ENCODE assay signal across 8 cellular contexts in genomic region chr7:151410405-151411390, GRCh38. TPM values are rescaled to one million over a fixed set of nuclear protein-coding genes. Genes with fewer than 3 reads are reported as not detected.
DNase-seq lines count a peak whose midpoint lies in the region; ATAC-seq, FAIRE-seq and TF ChIP-seq lines count a peak whose summit lies in the region.

No MANE protein-coding gene starts in this region.

- H3K9ac ChIP-seq in trophoblast cell (ENCODE audit: low read length), result peak overlapping the region; percentile 30

- peaks cover 8 to 30% of the 10 kb centered on the region in 2 donors for H3K27me3 Mint-ChIP-seq in T-cell

- H3K36me3 ChIP-seq in heart left ventricle, result no peaks in the 10 kb centered on the region
- peaks cover 0 to 4% of the 10 kb centered on the region in 2 experiments for H3K36me3 ChIP-seq in trophoblast cell (ENCODE audit: control insufficient read depth in 1 of 2, insufficient read depth in 2 of 2, low read length in 2 of 2)

- peak overlapping the region; percentile 92 for H2BK12ac ChIP-seq in trophoblast cell (ENCODE audit: low read length)

- H4K8ac ChIP-seq in trophoblast cell (ENCODE audit: low read depth, low read length), result peak overlapping the region; percentile 86

- H3K4ac ChIP-seq in trophoblast cell (ENCODE audit: low read depth, low read length), result peak overlapping the region; percentile 84

- peak overlapping the region; percentile 66 for H3K18ac ChIP-seq in trophoblast cell (ENCODE audit: low read length)

- TF ChIP-seq CTCF in D721Med (IDR thresholded peaks at IDR 0.05; ENCODE audit: insufficient read depth, missing control alignments), result no peak
- no peak for TF ChIP-seq CTCF in heart left ventricle (IDR thresholded peaks at IDR 0.05)

- peak overlapping the region; percentile 96 for H2AFZ ChIP-seq in trophoblast cell (ENCODE audit: insufficient read depth, low read length, poor library complexity)

- H3K4me3 ChIP-seq in heart left ventricle, result peak overlapping the region; percentile 28 to 53 (median 48)
- H3K4me3 ChIP-seq in trophoblast cell (ENCODE audit: low read depth, low read length), result peak overlapping the region; percentile 79

- peak overlapping the region; percentile 80 for H2BK5ac ChIP-seq in trophoblast cell (ENCODE audit: low read depth, low read length, poor library complexity)

- CTCF ChIA-PET in T-cell (lab: Charles Lee), result interaction anchor here in 1 of 2 donors (0.6 kb wide), 1 partner anchor 99 kb away, joined by 3 read pairs; no protein-coding TSS in a partner anchor

- H4K91ac ChIP-seq in trophoblast cell (ENCODE audit: low read depth, low read length), result peak overlapping the region; percentile 83

- H3K79me2 ChIP-seq in trophoblast cell (ENCODE audit: control insufficient read depth, insufficient read depth, low read length, poor library complexity), result peaks cover 12% of the 10 kb centered on the region

- H3K27ac ChIP-seq in heart left ventricle (peak overlapping the region in 1 of 12 donors; percentile 63), trophoblast cell (ENCODE audit: low read depth, low read length) (no peak overlapping the region)

- H3K9me3 ChIP-seq in heart left ventricle (no peaks in the 10 kb centered on the region), trophoblast cell (ENCODE audit: insufficient read depth, low read depth, low read length) (no peaks in the 10 kb centered on the region)

- no peak for ATAC-seq in T-cell (replicated peaks in 1 of 4)
- peak in 2 of 4 donors; percentile 19 to 51 for ATAC-seq in heart left ventricle
- no peak for ATAC-seq in GM18517 (IDR thresholded peaks at IDR 0.05; ENCODE audit: unreplicated experiment)
- no peak for ATAC-seq in left lobe of liver

- POLR2A ChIA-PET in T-cell (lab: Charles Lee), result no interaction called here

- peak; percentile 42 for DNase-seq in D721Med (ENCODE audit: insufficient read length, low spot score)
- DNase-seq in T-cell, result peak in 11 of 34 experiments; percentile 16 to 41 (median 24)
- DNase-seq in heart left ventricle, result no peak
- no peak for DNase-seq in trophoblast cell
- no peak for DNase-seq in NCI-H1694 treated with DMSO at 0.1 percent for 48 hours (lab: John Stamatoyannopoulos, UW)
- no peak for DNase-seq in NCI-H526 treated with DMSO at 0.1 percent for 48 hours (lab: John Stamatoyannopoulos, UW)
- DNase-seq in left lobe of liver (ENCODE audit: low spot score), result no peak

- peaks cover 30 to 43% (median 37%) of the 10 kb centered on the region in 3 donors for H3K4me1 Mint-ChIP-seq in T-cell

- H3K4me3 Mint-ChIP-seq in T-cell, result peak overlapping the region; percentile 67 to 69 (median 67)

- peaks cover 11% of the 10 kb centered on the region for H3K79me1 ChIP-seq in trophoblast cell (ENCODE audit: low read length)

- peak overlapping the region; percentile 63 for H3K14ac ChIP-seq in trophoblast cell (ENCODE audit: low read length)

- FAIRE-seq in D721Med (lab: Jason Lieb, UNC), result no peak

- peak overlapping the region; percentile 22 to 61 for H3K27ac Mint-ChIP-seq in T-cell

- H3K36me3 Mint-ChIP-seq in T-cell, result peaks cover 4% of the 10 kb centered on the region

- no peak for TF ChIP-seq POLR2A in heart left ventricle (IDR thresholded peaks at IDR 0.05)

- H3K4me2 ChIP-seq in trophoblast cell (ENCODE audit: low read length), result peak overlapping the region; percentile 69

- no peak overlapping the region for H2AK5ac ChIP-seq in trophoblast cell (ENCODE audit: low read length)

- H3K23ac ChIP-seq in trophoblast cell (ENCODE audit: low read length), result no peak overlapping the region

- intact Hi-C loops in heart left ventricle (cut with DNase I), result no loop called here

- no peaks in the 10 kb centered on the region for H3K9me3 Mint-ChIP-seq in T-cell

- WGBS in heart left ventricle, 4 donors, result 22 to 24% (median 24%) methylated on average over 49 to 55 of the region's 55 CpGs
- WGBS in trophoblast cell (ENCODE audit: extremely low coverage, insufficient coverage, insufficient read length), result no CpG with 5 or more reads among the region's 55 CpGs

- peaks cover 18 to 59% (median 26%) of the 10 kb centered on the region in 9 donors for H3K27me3 ChIP-seq in heart left ventricle
- H3K27me3 ChIP-seq in trophoblast cell (ENCODE audit: insufficient read depth, low read length), result no peaks in the 10 kb centered on the region

- H4K12ac ChIP-seq in trophoblast cell (ENCODE audit: low read depth, low read length), result peak overlapping the region; percentile 39

- H2BK120ac ChIP-seq in trophoblast cell (ENCODE audit: insufficient read depth, low read length, poor library complexity), result peak overlapping the region; percentile 88

- peaks cover 0 to 25% (median 13%) of the 10 kb centered on the region in 12 donors for H3K4me1 ChIP-seq in heart left ventricle
- peaks cover 10 to 16% of the 10 kb centered on the region in 2 experiments for H3K4me1 ChIP-seq in trophoblast cell (ENCODE audit: control insufficient read depth in 1 of 2, insufficient read depth in 2 of 2, low read length in 2 of 2)

RNA-seq across cellular contexts. Expression of gene WDR86, which starts 0.9 kb away (rescaled TPM):
- total RNA-seq in T-cell (10 to 100 TPM in 3 of 5 donors, 1 to 10 TPM in 2; 3.1 to 26.0 (median 10.1) TPM), heart left ventricle (1 to 10 TPM in 2 of 9 donors, under 1 TPM in 4, not detected in 3; 0.37 to 1.7 (median 0.52) TPM), left lobe of liver (0.28 TPM)
- not detected for polyA plus RNA-seq in heart left ventricle
- polyA plus RNA-seq in trophoblast cell (2013), result 6.0 and 7.3 TPM in 2 replicates

RNA-seq across cellular contexts. Expression of gene CRYGN, which starts 29.2 kb away (rescaled TPM):
- 1 to 10 TPM in 2 of 5 donors, under 1 TPM in 1, not detected in 2; 0.98 to 1.8 (median 1.0) TPM for total RNA-seq in T-cell
- total RNA-seq in heart left ventricle, result under 1 TPM in 1 of 9 donors, not detected in 8; 0.52 TPM
- polyA plus RNA-seq in heart left ventricle, result under 1 TPM in 1 of 2 donors, not detected in 1; 0.50 TPM
- polyA plus RNA-seq in trophoblast cell (2013), result 0.16 and 0.26 TPM in 2 replicates
- not detected for total RNA-seq in left lobe of liver
